ENCODE assay signal across 34 cellular contexts in genomic region chr11:127270848-127271247, GRCh38.
"Had no signal": no experiment of that assay in that cellular context is flagged by ENCODE, and none has a peak within 500 bp of the region (broad histone marks: within the 10 kb centered on the region; RNA-seq: fewer than 3 reads in every experiment).

No MANE protein-coding gene starts in this region.

- DNase-seq: Karpas-422, Kasumi-1, MG63, MM.1S, MV-4-11, NCI-H1048, NCI-H1092, NCI-H1092 treated with DMSO at 0.1 percent for 48 hours, NCI-H1105, NCI-H1105 treated with DMSO at 0.1 percent for 48 hours, NCI-H1417, NCI-H1417 treated with DMSO at 0.1 percent for 48 hours, NCI-H1436, NCI-H1436 treated with DMSO at 0.1 percent for 48 hours, NCI-H146, NCI-H1694, NCI-H1694 treated with DMSO at 0.1 percent for 48 hours, NCI-H187, NCI-H187 treated with DMSO at 0.1 percent for 48 hours, NCI-H1930, NCI-H2029, NCI-H2029 treated with DMSO at 0.1 percent for 48 hours, NCI-H2081, NCI-H2081 treated with DMSO at 0.1 percent for 48 hours, NCI-H2107, NCI-H2171, NCI-H2171 treated with DMSO at 0.1 percent for 48 hours, NCI-H2227 treated with DMSO at 0.1 percent for 48 hours, NCI-H226, NCI-H345, NCI-H446 treated with DMSO at 0.1 percent for 48 hours, NCI-H510A, NCI-H510A treated with DMSO at 0.1 percent for 48 hours, NCI-H524 had no signal
